12 cellular contexts compared by ENCODE assay signal in genomic region chr19:42880621-42881020, GRCh38. TPM values are rescaled to one million over a fixed set of nuclear protein-coding genes. Genes with fewer than 3 reads are reported as not detected.
"Had no signal": no experiment of that assay in that cellular context is flagged by ENCODE, and none has a peak within 500 bp of the region (broad histone marks: within the 10 kb centered on the region; RNA-seq: fewer than 3 reads in every experiment).

No MANE protein-coding gene starts in this region.

RNA-seq across cellular contexts. Expression of gene PSG1, which starts 1.1 kb away (rescaled TPM):
- total RNA-seq: OCI-LY7, PC-3, Peyer's patch, Right ventricle myocardium inferior, Right ventricle myocardium superior, SJCRH30, SK-MEL-5, T-cell had no signal

RNA-seq across cellular contexts. Expression of gene PSG6, which starts 37.1 kb away (rescaled TPM):
- total RNA-seq: PC-3, PC-9, Peyer's patch, Right ventricle myocardium inferior, Right ventricle myocardium superior, RPMI7951, SJCRH30, SJSA1, SK-MEL-5, T-cell had no signal
- polyA plus RNA-seq: SK-N-SH had no signal

RNA-seq across cellular contexts. Expression of gene PSG7, which starts 56.4 kb away (rescaled TPM):
- total RNA-seq: OCI-LY7, PC-3, PC-9, Peyer's patch, Right ventricle myocardium inferior, Right ventricle myocardium superior, RPMI7951, SJCRH30, SJSA1, SK-MEL-5, T-cell had no signal
